19 cellular contexts compared by ENCODE assay signal in genomic region chr1:116806671-116807070, GRCh38. TPM values are rescaled to one million over a fixed set of nuclear protein-coding genes. Genes with fewer than 3 reads are reported as not detected.
A peak's percentile ranks its signal among the peaks of the same experiment; 100 is the strongest.
DNase-seq lines count a peak whose midpoint lies in the region; ATAC-seq and TF ChIP-seq lines count a peak whose summit lies in the region.
"Had no signal": no experiment of that assay in that cellular context is flagged by ENCODE, and none has a peak within 500 bp of the region (broad histone marks: within the 10 kb centered on the region; RNA-seq: fewer than 3 reads in every experiment).

No MANE protein-coding gene starts in this region.

- no peak for DNase-seq in activated T-cell treated with anti-CD3 and anti-CD28 coated beads, Interleukin-2, amount 50 U/mL, for 4 hours
- no peak for DNase-seq in activated T-cell treated with anti-CD3 and anti-CD28 coated beads for 4 hours
- peak; percentile 60 to 63 for DNase-seq in activated T-cell treated with anti-CD3 and anti-CD28 coated beads, Interleukin-2, amount 50 U/mL, for 48 hours
- no peak for DNase-seq in immature natural killer cell
- DNase-seq in left lung, result no peak
- no peak for DNase-seq in central memory CD4-positive, alpha-beta T cell
- DNase-seq in middle frontal gyrus (ENCODE audit: extremely low spot score, low spot score), result no peak
- DNase-seq: ACHN, Karpas-422, left colon, NCI-H1105 treated with DMSO at 0.1 percent for 48 hours, NCI-H2171 treated with DMSO at 0.1 percent for 48 hours, NCI-H748 treated with DMSO at 0.1 percent for 48 hours had no signal

- peak overlapping the region; percentile 79 to 97 (median 93) for H3K27ac Mint-ChIP-seq in immature natural killer cell
- H3K27ac Mint-ChIP-seq: stimulated activated memory B cell treated with anti-CD40 and anti-IgM and Interleukin-4, amounts not matched to agents 10 μg/mL and 1 μg/mL and 100 μg/mL, for 72 hours had no signal

- no peaks in the 10 kb centered on the region for H3K27me3 Mint-ChIP-seq in activated T-cell treated with anti-CD3 and anti-CD28 coated beads, Interleukin-2, amount 50 U/mL, for 4 hours (ENCODE audit: low read depth)
- H3K27me3 Mint-ChIP-seq in immature natural killer cell (ENCODE audit: low read depth in 3 of 3), result peaks cover 0 to 7% (median 2%) of the 10 kb centered on the region in 3 donors
- H3K27me3 Mint-ChIP-seq: stimulated activated memory B cell treated with anti-CD40 and anti-IgM and Interleukin-4, amounts not matched to agents 10 μg/mL and 1 μg/mL and 100 μg/mL, for 72 hours had no signal

- TF ChIP-seq CTCF in left lung (IDR thresholded peaks at IDR 0.05), result no peak

- no peaks in the 10 kb centered on the region for H3K27me3 ChIP-seq in left lung

- H3K4me1 ChIP-seq in left lung, result no peaks in the 10 kb centered on the region

- intact Hi-C loops in left lung (cut with DNase I), result no loop called here

- no peaks in the 10 kb centered on the region for H3K36me3 ChIP-seq in left lung

- H3K36me3 Mint-ChIP-seq in activated T-cell treated with anti-CD3 and anti-CD28 coated beads, Interleukin-2, amount 50 U/mL, for 4 hours (ENCODE audit: insufficient read depth), result peaks cover 8% of the 10 kb centered on the region
- peaks cover 3 to 6% (median 5%) of the 10 kb centered on the region in 3 donors for H3K36me3 Mint-ChIP-seq in immature natural killer cell
- H3K36me3 Mint-ChIP-seq: stimulated activated memory B cell treated with anti-CD40 and anti-IgM and Interleukin-4, amounts not matched to agents 10 μg/mL and 1 μg/mL and 100 μg/mL, for 72 hours had no signal

- H3K4me1 Mint-ChIP-seq in activated T-cell treated with anti-CD3 and anti-CD28 coated beads, Interleukin-2, amount 50 U/mL, for 4 hours (ENCODE audit: low read depth), result peaks cover 86% of the 10 kb centered on the region
- peaks cover 90 to 96% of the 10 kb centered on the region in 2 donors for H3K4me1 Mint-ChIP-seq in immature natural killer cell

- H3K9me3 Mint-ChIP-seq in activated T-cell treated with anti-CD3 and anti-CD28 coated beads, Interleukin-2, amount 50 U/mL, for 4 hours, result peaks cover 2% of the 10 kb centered on the region
- peaks cover 0 to 6% (median 3%) of the 10 kb centered on the region in 6 donors for H3K9me3 Mint-ChIP-seq in immature natural killer cell

- no peak overlapping the region for H3K27ac ChIP-seq in left lung

- no peak overlapping the region for H3K4me3 ChIP-seq in left lung

- H3K4me3 Mint-ChIP-seq in activated T-cell treated with anti-CD3 and anti-CD28 coated beads, Interleukin-2, amount 50 U/mL, for 4 hours, result peak overlapping the region; percentile 78
- peak overlapping the region; percentile 61 to 87 (median 78) for H3K4me3 Mint-ChIP-seq in immature natural killer cell
- H3K4me3 Mint-ChIP-seq: stimulated activated memory B cell treated with anti-CD40 and anti-IgM and Interleukin-4, amounts not matched to agents 10 μg/mL and 1 μg/mL and 100 μg/mL, for 72 hours had no signal

- peak; percentile 5 to 8 for ATAC-seq in activated T-cell treated with anti-CD3 and anti-CD28 coated beads, Interleukin-2, amount 50 U/mL, for 4 hours
- ATAC-seq in HG02571 (IDR thresholded peaks at IDR 0.05; ENCODE audit: unreplicated experiment) (no peak), left lung (no peak)
- ATAC-seq: left colon; Panc1; stimulated activated memory B cell treated with anti-CD40 and anti-IgM and Interleukin-4, amounts not matched to agents 10 μg/mL and 1 μg/mL and 100 μg/mL, for 72 hours had no signal

- peaks cover 0 to 3% of the 10 kb centered on the region in 2 donors for H3K9me3 ChIP-seq in left lung

RNA-seq across cellular contexts. Expression of gene CD2, which starts 52.4 kb away (rescaled TPM):
- total RNA-seq in activated T-cell treated with anti-CD3 and anti-CD28 coated beads, Interleukin-2, amount 50 U/mL, for 4 hours, result 100 to 1,000 TPM; 353 to 393 (median 374) TPM
- 100 to 1,000 TPM; 246 to 341 (median 325) TPM for polyA plus RNA-seq in immature natural killer cell
- 10 to 100 TPM in 1 of 2 donors, 1 to 10 TPM in 1; 4.6 to 12.4 TPM for total RNA-seq in left lung
- total RNA-seq: cerebellum, endothelial cell of umbilical vein, frontal cortex had no signal
- polyA plus RNA-seq: endothelial cell of umbilical vein had no signal

Comparison
In these comparisons a context has a peak if more than half of its experiments do, and no peak if none do; other contexts are left out.
1. DNase-seq: peak in activated T-cell treated with anti-CD3 and anti-CD28 coated beads, Interleukin-2, amount 50 U/mL, for 48 hours (2 of 2); none in activated T-cell treated with anti-CD3 and anti-CD28 coated beads, Interleukin-2, amount 50 U/mL, for 4 hours (single experiment), activated T-cell treated with anti-CD3 and anti-CD28 coated beads for 4 hours (single experiment), immature natural killer cell (0 of 3), left lung (0 of 2), central memory CD4-positive, alpha-beta T cell (single experiment) and middle frontal gyrus (single experiment).
2. ATAC-seq: peak in activated T-cell treated with anti-CD3 and anti-CD28 coated beads, Interleukin-2, amount 50 U/mL, for 4 hours (2 of 2); none in HG02571 (single experiment) and left lung (single experiment).
3. RNA of gene CD2, which starts 52.4 kb away (total RNA-seq): 353 to 393 TPM in activated T-cell treated with anti-CD3 and anti-CD28 coated beads, Interleukin-2, amount 50 U/mL, for 4 hours; 4.6 to 12.4 TPM in left lung; every median in the first group is over 10 times any median in the second.